1 cellular context compared by ENCODE assay signal in genomic region chr10:79443338-79444242, GRCh38.
TF ChIP-seq lines count a peak whose summit lies in the region.

No MANE protein-coding gene starts in this region.

TF ChIP-seq in HepG2, 621 proteins besides CTCF, POLR2A, EP300 and RAD21 (continued from another document and continues in another):
- TF ChIP-seq REXO4 (CRISPR knock-in tag; IDR thresholded peaks at IDR 0.05; ENCODE audit: borderline replicate concordance): no peak
- TF ChIP-seq YEATS4 (CRISPR knock-in tag; IDR thresholded peaks at IDR 0.05; ENCODE audit: borderline replicate concordance): 0 out of 2 replicates have a peak, but pooled peaks have one; percentile 35
- no peak for TF ChIP-seq NCOA1 (CRISPR knock-in tag; IDR thresholded peaks at IDR 0.05)
- no peak for TF ChIP-seq ZNF7 (CRISPR knock-in tag; IDR thresholded peaks at IDR 0.05)
- no peak for TF ChIP-seq POLR2G (IDR thresholded peaks at IDR 0.05; ENCODE audit: low read depth, low read length)
- no peak for TF ChIP-seq MIXL1 (CRISPR knock-in tag; IDR thresholded peaks at IDR 0.05)
- TF ChIP-seq ZNF574 (CRISPR knock-in tag; IDR thresholded peaks at IDR 0.05): no peak
- TF ChIP-seq ZNF557 (CRISPR knock-in tag; IDR thresholded peaks at IDR 0.05): no peak
- TF ChIP-seq FOSL2 (CRISPR knock-in tag; IDR thresholded peaks at IDR 0.05): no peak
- TF ChIP-seq ZBTB2 (CRISPR knock-in tag; IDR thresholded peaks at IDR 0.05; ENCODE audit: low read depth): no peak
- TF ChIP-seq PRDM15 (CRISPR knock-in tag; IDR thresholded peaks at IDR 0.05): no peak
- TF ChIP-seq NR1H2 (CRISPR knock-in tag; IDR thresholded peaks at IDR 0.05; ENCODE audit: borderline replicate concordance, low read depth): no peak
- TF ChIP-seq KLF11 (CRISPR knock-in tag; IDR thresholded peaks at IDR 0.05): no peak
- no peak for TF ChIP-seq ZEB1 (IDR thresholded peaks at IDR 0.05; ENCODE audit: insufficient replicate concordance, low read depth)
- TF ChIP-seq MEIS2 (CRISPR knock-in tag; IDR thresholded peaks at IDR 0.05): 0 out of 2 replicates have a peak, but pooled peaks have one; percentile 21
- no peak for TF ChIP-seq NRL (CRISPR knock-in tag; IDR thresholded peaks at IDR 0.05; ENCODE audit: borderline replicate concordance)
- TF ChIP-seq ZFP36 (IDR thresholded peaks at IDR 0.05; ENCODE audit: borderline replicate concordance, low read depth, low read length, partially characterized antibody): no peak
- no peak for TF ChIP-seq ARNT (IDR thresholded peaks at IDR 0.05)
- no peak for TF ChIP-seq KLF9 (CRISPR knock-in tag; IDR thresholded peaks at IDR 0.05; ENCODE audit: low read depth)
- TF ChIP-seq ZSCAN5A (CRISPR knock-in tag; IDR thresholded peaks at IDR 0.05; ENCODE audit: borderline replicate concordance): no peak
- TF ChIP-seq STAT6 (CRISPR knock-in tag; IDR thresholded peaks at IDR 0.05; ENCODE audit: borderline replicate concordance): no peak
- no peak for TF ChIP-seq ZNF781 (CRISPR knock-in tag; IDR thresholded peaks at IDR 0.05; ENCODE audit: borderline replicate concordance, not compliant biosample characterization)
- TF ChIP-seq SMARCC2 (IDR thresholded peaks at IDR 0.05): no peak
- TF ChIP-seq FOXP4 (CRISPR knock-in tag; IDR thresholded peaks at IDR 0.05): peak; percentile 45; the same call in 1 of the 2 replicates
- TF ChIP-seq GPBP1L1 (CRISPR knock-in tag; IDR thresholded peaks at IDR 0.05): no peak
- no peak for TF ChIP-seq MTA3 (CRISPR knock-in tag; IDR thresholded peaks at IDR 0.05)
- no peak for TF ChIP-seq ZBTB43 (CRISPR knock-in tag; conservative IDR thresholded peaks at IDR 0.05)
- TF ChIP-seq ATM (IDR thresholded peaks at IDR 0.05; ENCODE audit: borderline replicate concordance): no peak
- TF ChIP-seq LCORL (IDR thresholded peaks at IDR 0.05): no peak
- TF ChIP-seq LCORL (CRISPR knock-in tag; IDR thresholded peaks at IDR 0.05): 0 out of 2 replicates have a peak, but pooled peaks have one; percentile 24
- TF ChIP-seq YY1 (IDR thresholded peaks at IDR 0.05; ENCODE audit: insufficient read depth, insufficient replicate concordance, low read depth, low read length): peak; percentile 4
- 0 out of 2 replicates have a peak, but pooled peaks have one; percentile 26 for TF ChIP-seq MYC (CRISPR knock-in tag; IDR thresholded peaks at IDR 0.05; ENCODE audit: borderline replicate concordance)
- 0 out of 2 replicates have a peak, but pooled peaks have one; percentile 25 for TF ChIP-seq HOXA5 (CRISPR knock-in tag; IDR thresholded peaks at IDR 0.05)
- 0 out of 2 replicates have a peak, but pooled peaks have one; percentile 13 for TF ChIP-seq PATZ1 (CRISPR knock-in tag; IDR thresholded peaks at IDR 0.05)
- TF ChIP-seq ZNF264 (CRISPR knock-in tag; IDR thresholded peaks at IDR 0.05): no peak
- no peak for TF ChIP-seq MATR3 (CRISPR knock-in tag; IDR thresholded peaks at IDR 0.05)
- no peak for TF ChIP-seq SKI (IDR thresholded peaks at IDR 0.05; ENCODE audit: partially characterized antibody)
- peak; percentile 40; the same call in 1 of the 2 replicates for TF ChIP-seq NR2F6 (IDR thresholded peaks at IDR 0.05)
- 0 out of 2 replicates have a peak, but pooled peaks have one; percentile 30 for TF ChIP-seq NR2F6 (CRISPR knock-in tag; IDR thresholded peaks at IDR 0.05)
